1 cellular context compared by ENCODE assay signal in genomic region chr3:122514123-122515019, GRCh38.
TF ChIP-seq lines count a peak whose summit lies in the region.

TSS of gene KPNA1 (minus strand) at chr3:122514939. CDS start at chr3:122496565, 18,374 bp downstream.

TF ChIP-seq in HEK293, 187 proteins besides CTCF, POLR2A, EP300 and RAD21 (continued from another document and continues in another):
- TF ChIP-seq IKZF3 (tag by site-specific recombination; IDR thresholded peaks at IDR 0.05) (no peak), ZFP37 (tag by site-specific recombination; IDR thresholded peaks at IDR 0.05) (peak; percentile 66; the same call in 1 of the 2 replicates), ZNF596 (tag by site-specific recombination; IDR thresholded peaks at IDR 0.05) (0 out of 2 replicates have a peak, but pooled peaks have one; percentile 6), ZNF324 (tag by site-specific recombination; IDR thresholded peaks at IDR 0.05) (0 out of 2 replicates have a peak, but pooled peaks have one; percentile 35), ZBTB44 (tag by site-specific recombination; IDR thresholded peaks at IDR 0.05) (no peak), SP3 (tag by site-specific recombination; IDR thresholded peaks at IDR 0.05) (peak; percentile 39; the same call in 1 of the 2 replicates), ELK4 (IDR thresholded peaks at IDR 0.05; ENCODE audit: borderline replicate concordance, low read depth, low read length) (no peak), ZNF148 (tag by site-specific recombination; IDR thresholded peaks at IDR 0.05; ENCODE audit: borderline replicate concordance) (no peak), KLF8 (tag by site-specific recombination; IDR thresholded peaks at IDR 0.05) (no peak; the same call in none of the 2 replicates), ZSCAN5A (tag by site-specific recombination; IDR thresholded peaks at IDR 0.05) (peak; percentile 84; the same call in 1 of the 2 replicates), ZNF140 (tag by site-specific recombination; IDR thresholded peaks at IDR 0.05) (no peak), ZNF561 (tag by site-specific recombination; IDR thresholded peaks at IDR 0.05; ENCODE audit: borderline replicate concordance) (peak; percentile 88; the same call in 1 of the 2 replicates), ZNF677 (tag by site-specific recombination; IDR thresholded peaks at IDR 0.05) (no peak), TSHZ1 (tag by site-specific recombination; IDR thresholded peaks at IDR 0.05; ENCODE audit: borderline replicate concordance) (peak; percentile 26; the same call in 1 of the 2 replicates), ZNF184 (tag by site-specific recombination; IDR thresholded peaks at IDR 0.05) (no peak), ZNF776 (tag by site-specific recombination; IDR thresholded peaks at IDR 0.05; ENCODE audit: borderline replicate concordance) (no peak), ZBTB10 (tag by site-specific recombination; IDR thresholded peaks at IDR 0.05) (peak; percentile 36; the same call in 1 of the 2 replicates), ZNF23 (tag by site-specific recombination; IDR thresholded peaks at IDR 0.05; ENCODE audit: borderline replicate concordance) (no peak), ZNF580 (tag by site-specific recombination; IDR thresholded peaks at IDR 0.05) (peak; percentile 61; the same call in 1 of the 2 replicates), EGR2 (tag by site-specific recombination; IDR thresholded peaks at IDR 0.05; ENCODE audit: low read depth) (no peak; the same call in 1 of the 2 replicates), ZNF302 (tag by site-specific recombination; IDR thresholded peaks at IDR 0.05; ENCODE audit: low read depth) (no peak), ZNF214 (tag by site-specific recombination; IDR thresholded peaks at IDR 0.05; ENCODE audit: borderline replicate concordance) (no peak), ZNF311 (tag by site-specific recombination; IDR thresholded peaks at IDR 0.05; ENCODE audit: borderline replicate concordance) (no peak), ZNF792 (tag by site-specific recombination; IDR thresholded peaks at IDR 0.05) (no peak), ZNF513 (tag by site-specific recombination; IDR thresholded peaks at IDR 0.05) (no peak), ZBTB11 (tag by site-specific recombination; conservative IDR thresholded peaks at IDR 0.05; ENCODE audit: low read depth) (peak; percentile 19; the same call in 1 of the 2 replicates), YY1 (tag by site-specific recombination; IDR thresholded peaks at IDR 0.05) (0 out of 2 replicates have a peak, but pooled peaks have one; percentile 52), ZNF626 (tag by site-specific recombination; IDR thresholded peaks at IDR 0.05) (no peak), ZNF146 (tag by site-specific recombination; IDR thresholded peaks at IDR 0.05) (no peak), GLI2 (tag by site-specific recombination; IDR thresholded peaks at IDR 0.05; ENCODE audit: borderline replicate concordance, low read depth) (no peak), GLIS1 (tag by site-specific recombination; IDR thresholded peaks at IDR 0.05) (no peak; the same call in none of the 2 replicates), ZBTB20 (tag by site-specific recombination; IDR thresholded peaks at IDR 0.05) (peak; percentile 89), ZNF221 (tag by site-specific recombination; IDR thresholded peaks at IDR 0.05; ENCODE audit: borderline replicate concordance) (no peak), ZSCAN30 (tag by site-specific recombination; IDR thresholded peaks at IDR 0.05) (peak; percentile 74), ZNF785 (tag by site-specific recombination; IDR thresholded peaks at IDR 0.05) (no peak), ZBTB6 (tag by site-specific recombination; IDR thresholded peaks at IDR 0.05) (peak; percentile 66), ZNF112 (tag by site-specific recombination; IDR thresholded peaks at IDR 0.05) (no peak), MEIS1 (CRISPR knock-in tag; IDR thresholded peaks at IDR 0.05; ENCODE audit: borderline replicate concordance) (no peak), ZNF654 (tag by site-specific recombination; IDR thresholded peaks at IDR 0.05; ENCODE audit: low read depth) (no peak), ZNF600 (tag by site-specific recombination; IDR thresholded peaks at IDR 0.05) (peak; percentile 96; the same call in 1 of the 2 replicates)
